Comparison of ENCODE assay signal across 18 cellular contexts in genomic region chr7:106590209-106590816, GRCh38.
A peak's percentile ranks its signal among the peaks of the same experiment; 100 is the strongest.
DNase-seq lines count a peak whose midpoint lies in the region; ATAC-seq, FAIRE-seq and TF ChIP-seq lines count a peak whose summit lies in the region.
"Had no signal": no experiment of that assay in that cellular context is flagged by ENCODE, and none has a peak within 500 bp of the region (broad histone marks: within the 10 kb centered on the region; RNA-seq: fewer than 3 reads in every experiment).

No MANE protein-coding gene starts in this region.

- no peaks in the 10 kb centered on the region for H3K36me3 Mint-ChIP-seq in T-helper 17 cell (ENCODE audit: low read depth)
- H3K36me3 Mint-ChIP-seq: CD4-positive, CD25-positive, alpha-beta regulatory T cell had no signal

- no peak for TF ChIP-seq CTCF in smooth muscle cell (IDR thresholded peaks at IDR 0.05; ENCODE audit: borderline replicate concordance, insufficient read depth, poor library complexity, severe bottlenecking)

- no peak for DNase-seq in T-helper 17 cell
- peak; percentile 97 for DNase-seq in dermis blood vessel endothelial cell
- peak; percentile 63 for DNase-seq in iris pigment epithelial cell (ENCODE audit: low read depth)
- DNase-seq in smooth muscle cell (lab: John Stamatoyannopoulos, UW; ENCODE audit: unreplicated experiment): no peak
- DNase-seq in NCI-H69 (lab: John Stamatoyannopoulos, UW): no peak
- DNase-seq in GM12892 (ENCODE audit: insufficient read length): no peak
- DNase-seq in cerebellar cortex (ENCODE audit: low spot score): no peak
- DNase-seq: ACHN; CD4-positive, CD25-positive, alpha-beta regulatory T cell; GOT3; NCI-H1105; NCI-H187; NCI-H446 treated with DMSO at 0.1 percent for 48 hours; NCI-H774 had no signal

- H3K9ac ChIP-seq in smooth muscle cell (ENCODE audit: low read depth): no peak overlapping the region

- no peak for ATAC-seq in T-helper 17 cell
- ATAC-seq: Panc1, Right ventricle myocardium inferior had no signal

- H3K79me2 ChIP-seq in smooth muscle cell (ENCODE audit: low read depth): no peaks in the 10 kb centered on the region

- H3K4me1 ChIP-seq in smooth muscle cell (ENCODE audit: low read depth): no peaks in the 10 kb centered on the region

- H3K27me3 ChIP-seq in smooth muscle cell (ENCODE audit: low read depth): no peaks in the 10 kb centered on the region

- WGBS in smooth muscle cell (ENCODE audit: low lambda C conversion rate): 25% methylated on average over 3 of the region's 3 CpGs

- H4K20me1 ChIP-seq in smooth muscle cell (ENCODE audit: low read depth): no peaks in the 10 kb centered on the region

- H3K4me3 ChIP-seq in smooth muscle cell: no peak overlapping the region

- no peak overlapping the region for H3K4me2 ChIP-seq in smooth muscle cell

- H3F3A ChIP-seq in smooth muscle cell (ENCODE audit: low read depth): no peaks in the 10 kb centered on the region

- H3K27ac Mint-ChIP-seq in T-helper 17 cell: peak overlapping the region; percentile 39
- H3K27ac Mint-ChIP-seq: CD4-positive, CD25-positive, alpha-beta regulatory T cell had no signal

- no peak overlapping the region for H3K27ac ChIP-seq in smooth muscle cell (ENCODE audit: low read depth)

- peak overlapping the region; percentile 45 for H2AFZ ChIP-seq in smooth muscle cell (ENCODE audit: low read depth)

- peaks cover 13% of the 10 kb centered on the region for H3K27me3 Mint-ChIP-seq in T-helper 17 cell

- no peaks in the 10 kb centered on the region for H3K36me3 ChIP-seq in smooth muscle cell (ENCODE audit: low read depth)

- no peak for TF ChIP-seq POLR2A in GM12892 (IDR thresholded peaks at IDR 0.05; ENCODE audit: low read depth, low read length)

- no peak for FAIRE-seq in GM12892 (lab: Jason Lieb, UNC)
- FAIRE-seq: G401.6, GM12891 had no signal

- no peak overlapping the region for H3K4me3 Mint-ChIP-seq in T-helper 17 cell
- H3K4me3 Mint-ChIP-seq: CD4-positive, CD25-positive, alpha-beta regulatory T cell had no signal

- H3K4me1 Mint-ChIP-seq in T-helper 17 cell: peaks cover 3% of the 10 kb centered on the region
- H3K4me1 Mint-ChIP-seq: CD4-positive, CD25-positive, alpha-beta regulatory T cell had no signal

- no peaks in the 10 kb centered on the region for H3K9me3 ChIP-seq in T-helper 17 cell (ENCODE audit: control insufficient read depth, low read length, poor library complexity, severe bottlenecking)
- H3K9me3 ChIP-seq in smooth muscle cell (replicated peaks; ENCODE audit: low read depth): no peaks in the 10 kb centered on the region

Comparison
In these comparisons a context has a peak if more than half of its experiments do, and no peak if none do; other contexts are left out.
1. DNase-seq: peak in dermis blood vessel endothelial cell (single experiment) and iris pigment epithelial cell (single experiment); none in T-helper 17 cell (0 of 3), smooth muscle cell (single experiment), NCI-H69 (single experiment), GM12892 (single experiment) and cerebellar cortex (single experiment).